Comparison of ENCODE assay signal across 12 cellular contexts in the genomic region with DNA sequence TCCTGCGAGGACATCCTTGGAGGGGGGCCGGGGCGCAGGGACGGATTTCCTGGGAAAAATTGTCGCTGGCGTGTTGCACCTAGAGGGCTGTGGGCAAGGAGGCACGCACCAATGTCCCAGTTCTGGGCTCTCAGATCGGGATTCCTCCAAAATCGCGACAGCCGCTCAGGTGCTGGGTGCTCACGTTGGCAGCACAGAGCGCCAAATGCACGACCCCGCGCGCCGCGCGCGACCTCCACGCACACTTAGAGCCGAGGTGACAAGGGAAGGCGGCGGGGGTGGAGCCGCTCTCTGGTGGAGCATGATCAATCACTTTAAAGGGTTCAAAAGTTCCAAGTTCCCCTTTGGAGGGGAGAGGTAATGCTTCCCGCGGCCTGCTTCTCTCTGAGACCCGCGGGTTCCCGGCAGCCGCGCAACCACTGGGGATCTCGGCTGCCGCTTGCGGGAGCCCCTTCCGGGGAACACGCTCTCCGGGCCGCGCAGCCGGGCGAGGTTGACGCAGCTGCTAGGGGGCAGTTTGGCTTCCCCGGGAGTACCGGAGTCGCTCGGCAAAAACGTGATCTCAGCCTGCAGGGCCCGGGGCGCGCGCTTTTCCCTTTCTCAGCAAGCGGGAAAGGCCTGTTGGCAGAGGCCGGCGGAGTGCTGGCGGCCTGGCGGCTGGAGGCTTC. TPM values are rescaled to one million over a fixed set of nuclear protein-coding genes. Genes with fewer than 3 reads are reported as not detected.
DNase-seq lines count a peak whose midpoint lies in the region; ATAC-seq, FAIRE-seq and TF ChIP-seq lines count a peak whose summit lies in the region.
"Had no signal": no experiment of that assay in that cellular context is flagged by ENCODE, and none has a peak within 500 bp of the region (broad histone marks: within the 10 kb centered on the region; RNA-seq: fewer than 3 reads in every experiment).

No MANE protein-coding gene starts in this region.

- DNase-seq in H7 (peak; percentile 90), sigmoid colon (no peak), NCI-H526 (lab: John Stamatoyannopoulos, UW) (no peak), D721Med (ENCODE audit: insufficient read length, low spot score) (no peak)
- DNase-seq: DMS79 treated with DMSO at 0.1 percent for 48 hours, NCI-H524 treated with DMSO at 0.1 percent for 48 hours had no signal

- ATAC-seq in HG03159 (IDR thresholded peaks at IDR 0.05; ENCODE audit: unreplicated experiment) (no peak), HG03095 (IDR thresholded peaks at IDR 0.05; ENCODE audit: unreplicated experiment) (no peak)

- no peaks in the 10 kb centered on the region for H3K36me3 ChIP-seq in H7 (replicated peaks; ENCODE audit: control insufficient read depth, insufficient read depth, low read length)
- no peaks in the 10 kb centered on the region for H3K36me3 ChIP-seq in sigmoid colon

- peak overlapping the region in 1 of 4 donors; percentile 34 for H3K27ac ChIP-seq in sigmoid colon

- peaks cover 0 to 32% (median 10%) of the 10 kb centered on the region in 4 donors for H3K4me1 ChIP-seq in sigmoid colon

- TF ChIP-seq EP300 in sigmoid colon (IDR thresholded peaks at IDR 0.05): no peak

- no peak overlapping the region for H3K27ac Mint-ChIP-seq in activated naive CD4-positive, alpha-beta T cell treated with anti-CD3 and anti-CD28 coated beads, Interleukin-2, amount 50 U/mL, for 24 hours

- H3K27me3 Mint-ChIP-seq in activated naive CD4-positive, alpha-beta T cell treated with anti-CD3 and anti-CD28 coated beads, Interleukin-2, amount 50 U/mL, for 24 hours: peaks cover 37% of the 10 kb centered on the region

- H3K4me3 ChIP-seq in H7 (ENCODE audit: insufficient read depth, low read depth, low read length): peak overlapping the region; percentile 45
- peak overlapping the region; percentile 25 for H3K4me3 ChIP-seq in iPS-11a (ENCODE audit: low read depth, low read length)
- peak overlapping the region in 3 of 4 donors; percentile 12 to 34 (median 21) for H3K4me3 ChIP-seq in sigmoid colon

- no peaks in the 10 kb centered on the region for H3K9me3 Mint-ChIP-seq in activated naive CD4-positive, alpha-beta T cell treated with anti-CD3 and anti-CD28 coated beads, Interleukin-2, amount 50 U/mL, for 24 hours

- FAIRE-seq in D721Med (lab: Jason Lieb, UNC): no peak
- FAIRE-seq: islet of Langerhans, TTC549 had no signal

- 33 to 52% methylated on average over 58 of the region's 58 CpGs for WGBS in sigmoid colon, 2 donors

- no peaks in the 10 kb centered on the region for H3K9me3 ChIP-seq in sigmoid colon

- H3K27me3 ChIP-seq in H7 (ENCODE audit: control insufficient read depth, insufficient read depth, low read length) (peaks cover 46% of the 10 kb centered on the region), sigmoid colon (no peaks in the 10 kb centered on the region)

- intact Hi-C loops in sigmoid colon (cut with DNase I): loop anchor here (5.0 to 10.0 kb wide), 6 partner anchors 95 to 1487 kb away; a partner anchor contains a TSS

- H3K4me1 Mint-ChIP-seq in activated naive CD4-positive, alpha-beta T cell treated with anti-CD3 and anti-CD28 coated beads, Interleukin-2, amount 50 U/mL, for 24 hours: peaks cover 19% of the 10 kb centered on the region

- TF ChIP-seq CTCF in sigmoid colon (IDR thresholded peaks at IDR 0.05) (no peak), D721Med (IDR thresholded peaks at IDR 0.05; ENCODE audit: insufficient read depth, missing control alignments) (no peak)

- H3K4me3 Mint-ChIP-seq in activated naive CD4-positive, alpha-beta T cell treated with anti-CD3 and anti-CD28 coated beads, Interleukin-2, amount 50 U/mL, for 24 hours: peak overlapping the region; percentile 3

- no peak for TF ChIP-seq POLR2A in sigmoid colon (IDR thresholded peaks at IDR 0.05)

- peaks cover 2% of the 10 kb centered on the region for H3K36me3 Mint-ChIP-seq in activated naive CD4-positive, alpha-beta T cell treated with anti-CD3 and anti-CD28 coated beads, Interleukin-2, amount 50 U/mL, for 24 hours

RNA-seq across cellular contexts. Expression of a gene that starts 25.4 kb away (rescaled TPM):
- 10.4 and 15.1 TPM in 2 replicates for total RNA-seq in H7 (2014; rRNA removed; shearing (Covaris generic))
- 1 to 10 TPM in 3 of 4 donors, under 1 TPM in 1; 0.82 to 4.2 (median 3.4) TPM for total RNA-seq in sigmoid colon
- polyA plus RNA-seq in sigmoid colon: under 1 TPM in 1 of 3 donors, not detected in 2; 0.10 TPM

RNA-seq across cellular contexts. Expression of a gene that starts 34.0 kb away (rescaled TPM):
- 47.2 and 59.0 TPM in 2 replicates for total RNA-seq in H7 (2014; rRNA removed; shearing (Covaris generic))
- total RNA-seq in sigmoid colon: 10 to 100 TPM; 36.0 to 53.7 (median 45.1) TPM
- polyA plus RNA-seq in sigmoid colon: 10 to 100 TPM in 2 of 3 donors, 1 to 10 TPM in 1; 8.6 to 16.1 (median 10.2) TPM
